ENCODE assay signal across 15 cellular contexts in genomic region chr19:42239544-42240220, GRCh38. TPM values are rescaled to one million over a fixed set of nuclear protein-coding genes. Genes with fewer than 3 reads are reported as not detected.
DNase-seq lines count a peak whose midpoint lies in the region; ATAC-seq, FAIRE-seq and TF ChIP-seq lines count a peak whose summit lies in the region.
"Had no signal": no experiment of that assay in that cellular context is flagged by ENCODE, and none has a peak within 500 bp of the region (broad histone marks: within the 10 kb centered on the region; RNA-seq: fewer than 3 reads in every experiment).

No MANE protein-coding gene starts in this region.

- H3K9me3 ChIP-seq in A549 (no peaks in the 10 kb centered on the region), adrenal gland (replicated peaks in 1 of 3) (no peaks in the 10 kb centered on the region)
- no peaks in the 10 kb centered on the region for H3K9me3 ChIP-seq in CD4-positive, alpha-beta memory T cell (ENCODE audit: control insufficient read depth in 1 of 2, low read length in 2 of 2)
- no peaks in the 10 kb centered on the region for H3K9me3 ChIP-seq in naive thymus-derived CD4-positive, alpha-beta T cell (ENCODE audit: control insufficient read depth in 2 of 3, low read length in 3 of 3)
- H3K9me3 ChIP-seq: ovary had no signal

- no peak overlapping the region for H3K4me3 ChIP-seq in A549
- H3K4me3 ChIP-seq in CD4-positive, alpha-beta memory T cell (ENCODE audit: low read length in 2 of 2), result no peak overlapping the region
- H3K4me3 ChIP-seq in naive thymus-derived CD4-positive, alpha-beta T cell (ENCODE audit: low read length), result no peak overlapping the region
- H3K4me3 ChIP-seq in adrenal gland, result no peak overlapping the region
- H3K4me3 ChIP-seq: hepatocyte, ovary had no signal

- no peak for TF ChIP-seq POLR2A in A549 (IDR thresholded peaks at IDR 0.05; ENCODE audit: low read length)
- TF ChIP-seq POLR2A in adrenal gland (IDR thresholded peaks at IDR 0.05), result no peak

- ATAC-seq in A549, result no peak
- ATAC-seq in activated CD8-positive, alpha-beta T cell treated with anti-CD3 and anti-CD28 coated beads, Interleukin-2, amount 10 ng/mL, durations not matched to agents 7 days and 5 days, result no peak
- no peak for ATAC-seq in naive thymus-derived CD4-positive, alpha-beta T cell
- ATAC-seq in HG02885 (IDR thresholded peaks at IDR 0.05; ENCODE audit: poor library complexity, unreplicated experiment), result no peak

- WGBS in A549 (ENCODE audit: missing lambda C conversion rate), result 94% methylated on average over 10 of the region's 10 CpGs
- 83 to 96% (median 87%) methylated on average over 6 to 10 of the region's 10 CpGs for WGBS in adrenal gland, 4 donors

- POLR2A ChIA-PET in A549 (lab: Yijun Ruan, JAX), result interaction anchor here (1.4 kb wide), 1 partner anchor 13 kb away, joined by 3 read pairs; no protein-coding TSS in a partner anchor
- POLR2A ChIA-PET in CD4-positive, alpha-beta memory T cell (lab: Charles Lee; ENCODE audit: partially characterized antibody), result interaction anchor here (0.7 to 9.0 kb wide), 7 partner anchors 10 to 63 kb away, joined by 3 to 101 read pairs (median 4); partner anchors contain the start of genes DEDD2 and ZNF526
- POLR2A ChIA-PET in activated CD8-positive, alpha-beta T cell treated with anti-CD3 and anti-CD28 coated beads, Interleukin-2, amount 10 ng/mL, durations not matched to agents 7 days and 5 days (lab: Charles Lee), result interaction anchor here (1.0 to 2.1 kb wide), 2 partner anchors 12 to 19 kb away, joined by 3 to 6 read pairs; partner anchors contain the start of gene ZNF526
- POLR2A ChIA-PET in naive thymus-derived CD4-positive, alpha-beta T cell (lab: Charles Lee), result interaction anchor here (0.5 to 8.2 kb wide), 4 partner anchors 15 to 378 kb away, joined by 3 to 84 read pairs (median 4); partner anchors contain the start of genes DEDD2 and ZNF526

- H3K27me3 ChIP-seq in CD4-positive, alpha-beta memory T cell (ENCODE audit: insufficient read depth, low read length), result no peaks in the 10 kb centered on the region
- H3K27me3 ChIP-seq in naive thymus-derived CD4-positive, alpha-beta T cell (ENCODE audit: control insufficient read depth in 2 of 2, insufficient read depth in 2 of 2, low read length in 2 of 2), result no peaks in the 10 kb centered on the region
- no peaks in the 10 kb centered on the region for H3K27me3 ChIP-seq in adrenal gland
- H3K27me3 ChIP-seq: dorsolateral prefrontal cortex, hepatocyte, ovary had no signal

- intact Hi-C loops in CD4-positive, alpha-beta memory T cell (cut with micrococcal nuclease), result loop anchor here (5.0 kb wide), 1 partner anchor 183 kb away; no protein-coding TSS in a partner anchor
- intact Hi-C loops in naive thymus-derived CD4-positive, alpha-beta T cell (cut with micrococcal nuclease), result loop anchor here (5.0 to 10.0 kb wide), 3 partner anchors 183 to 1797 kb away; partner anchors contain the start of genes SERTAD3 (in 2 of the 2) and ARHGEF1 (in 1 of the 2)
- intact Hi-C loops in adrenal gland (cut with DNase I), result loop anchor here in 1 of 2 donors (10.0 kb wide), 1 partner anchor 105 kb away; the partner anchor contains the start of gene POU2F2

- H3K9me3 Mint-ChIP-seq in CD4-positive, alpha-beta memory T cell, result peaks cover 0 to 2% (median 0%) of the 10 kb centered on the region in 8 donors
- no peaks in the 10 kb centered on the region for H3K9me3 Mint-ChIP-seq in activated CD8-positive, alpha-beta T cell treated with anti-CD3 and anti-CD28 coated beads, Interleukin-2, amount 10 ng/mL, durations not matched to agents 7 days and 5 days (ENCODE audit: insufficient read depth)
- H3K9me3 Mint-ChIP-seq in naive thymus-derived CD4-positive, alpha-beta T cell, result no peaks in the 10 kb centered on the region

- CTCF ChIA-PET in A549 (lab: Yijun Ruan, JAX), result interaction anchor here (0.6 to 21.7 kb wide), 13 partner anchors 8 to 161 kb away, joined by 3 to 616 read pairs (median 5); partner anchors contain the start of genes PAFAH1B3, POU2F2, PRR19 and ZNF526
- CTCF ChIA-PET in CD4-positive, alpha-beta memory T cell (lab: Charles Lee; ENCODE audit: partially characterized antibody), result interaction anchor here (1.1 to 2.8 kb wide), 5 partner anchors 39 to 107 kb away, joined by 3 to 10 read pairs (median 3); no protein-coding TSS in a partner anchor
- CTCF ChIA-PET in activated CD8-positive, alpha-beta T cell treated with anti-CD3 and anti-CD28 coated beads, Interleukin-2, amount 10 ng/mL, durations not matched to agents 7 days and 5 days (lab: Charles Lee), result interaction anchor here (0.6 to 6.6 kb wide), 5 partner anchors 9 to 131 kb away, joined by 3 to 30 read pairs (median 6); partner anchors contain the start of genes POU2F2 and ZNF526
- CTCF ChIA-PET in naive thymus-derived CD4-positive, alpha-beta T cell (lab: Charles Lee), result interaction anchor here (1.4 to 2.1 kb wide), 3 partner anchors 20 to 131 kb away, joined by 3 to 7 read pairs (median 3); no protein-coding TSS in a partner anchor

- no peak for TF ChIP-seq RAD21 in A549 (conservative IDR thresholded peaks at IDR 0.05 in 1 of 2, IDR thresholded peaks at IDR 0.05 in 1 of 2)

- H3K4me3 Mint-ChIP-seq in CD4-positive, alpha-beta memory T cell, result peak overlapping the region in 2 of 8 donors; percentile 61 to 72
- no peak overlapping the region for H3K4me3 Mint-ChIP-seq in activated CD8-positive, alpha-beta T cell treated with anti-CD3 and anti-CD28 coated beads, Interleukin-2, amount 10 ng/mL, durations not matched to agents 7 days and 5 days
- peak overlapping the region in 5 of 10 donors; percentile 3 to 72 (median 38) for H3K4me3 Mint-ChIP-seq in naive thymus-derived CD4-positive, alpha-beta T cell

- no peak overlapping the region for H3K27ac ChIP-seq in A549
- H3K27ac ChIP-seq in CD4-positive, alpha-beta memory T cell (ENCODE audit: low read depth, low read length), result peak overlapping the region; percentile 23
- H3K27ac ChIP-seq in naive thymus-derived CD4-positive, alpha-beta T cell (ENCODE audit: low read depth, low read length), result peak overlapping the region; percentile 2
- no peak overlapping the region for H3K27ac ChIP-seq in adrenal gland
- H3K27ac ChIP-seq: dorsolateral prefrontal cortex, hepatocyte, ovary had no signal

- no peak overlapping the region for H3K4me2 ChIP-seq in A549
- H3K4me2 ChIP-seq: hepatocyte had no signal

- DNase-seq in A549 (ENCODE audit: low read depth in 1 of 2, low spot score in 1 of 2) (no peak), cortex of kidney (lab: John Stamatoyannopoulos, UW) (no peak), adrenal gland (no peak), NCI-H2081 (lab: John Stamatoyannopoulos, UW) (no peak)
- no peak for DNase-seq in CD4-positive, alpha-beta memory T cell
- DNase-seq in activated CD8-positive, alpha-beta T cell treated with anti-CD3 and anti-CD28 coated beads, Interleukin-2, amount 10 ng/mL, durations not matched to agents 7 days and 5 days, result no peak
- no peak for DNase-seq in naive thymus-derived CD4-positive, alpha-beta T cell
- DNase-seq: DMS79, dorsolateral prefrontal cortex, kidney glomerular epithelial cell, NCI-H446, ovary, SHP77 treated with DMSO at 0.1 percent for 48 hours had no signal

- TF ChIP-seq EP300 in A549 (IDR thresholded peaks at IDR 0.05), result no peak

- H3K27me3 Mint-ChIP-seq in CD4-positive, alpha-beta memory T cell, result no peaks in the 10 kb centered on the region
- no peaks in the 10 kb centered on the region for H3K27me3 Mint-ChIP-seq in activated CD8-positive, alpha-beta T cell treated with anti-CD3 and anti-CD28 coated beads, Interleukin-2, amount 10 ng/mL, durations not matched to agents 7 days and 5 days (ENCODE audit: low read depth)
- H3K27me3 Mint-ChIP-seq in naive thymus-derived CD4-positive, alpha-beta T cell, result no peaks in the 10 kb centered on the region

- H3K36me3 Mint-ChIP-seq in CD4-positive, alpha-beta memory T cell, result peaks cover 9 to 43% of the 10 kb centered on the region in 2 donors
- H3K36me3 Mint-ChIP-seq in activated CD8-positive, alpha-beta T cell treated with anti-CD3 and anti-CD28 coated beads, Interleukin-2, amount 10 ng/mL, durations not matched to agents 7 days and 5 days (ENCODE audit: low read depth), result peaks cover 40% of the 10 kb centered on the region
- H3K36me3 Mint-ChIP-seq in naive thymus-derived CD4-positive, alpha-beta T cell, result peaks cover 0 to 23% (median 5%) of the 10 kb centered on the region in 5 donors

- peak overlapping the region; percentile 10 to 97 (median 83) for H3K27ac Mint-ChIP-seq in CD4-positive, alpha-beta memory T cell
- peak overlapping the region; percentile 27 for H3K27ac Mint-ChIP-seq in activated CD8-positive, alpha-beta T cell treated with anti-CD3 and anti-CD28 coated beads, Interleukin-2, amount 10 ng/mL, durations not matched to agents 7 days and 5 days
- peak overlapping the region in 7 of 9 donors; percentile 36 to 83 (median 72) for H3K27ac Mint-ChIP-seq in naive thymus-derived CD4-positive, alpha-beta T cell

- peaks cover 21 to 57% (median 41%) of the 10 kb centered on the region in 4 donors for H3K4me1 Mint-ChIP-seq in CD4-positive, alpha-beta memory T cell
- peaks cover 39% of the 10 kb centered on the region for H3K4me1 Mint-ChIP-seq in activated CD8-positive, alpha-beta T cell treated with anti-CD3 and anti-CD28 coated beads, Interleukin-2, amount 10 ng/mL, durations not matched to agents 7 days and 5 days (ENCODE audit: low read depth)
- peaks cover 37 to 62% (median 48%) of the 10 kb centered on the region in 7 donors for H3K4me1 Mint-ChIP-seq in naive thymus-derived CD4-positive, alpha-beta T cell

- H3K4me1 ChIP-seq in A549, result peaks cover 12% of the 10 kb centered on the region
- peaks cover 41% of the 10 kb centered on the region for H3K4me1 ChIP-seq in CD4-positive, alpha-beta memory T cell (ENCODE audit: insufficient read depth, low read length)
- peaks cover 24 to 38% of the 10 kb centered on the region in 2 donors for H3K4me1 ChIP-seq in naive thymus-derived CD4-positive, alpha-beta T cell (ENCODE audit: control insufficient read depth in 2 of 2, insufficient read depth in 2 of 2, low read length in 2 of 2)
- peaks cover 17 to 23% of the 10 kb centered on the region in 2 donors for H3K4me1 ChIP-seq in adrenal gland (replicated peaks in 1 of 2)

- peaks cover 36% of the 10 kb centered on the region for H3K36me3 ChIP-seq in CD4-positive, alpha-beta memory T cell (ENCODE audit: insufficient read depth, low read length)
- H3K36me3 ChIP-seq in naive thymus-derived CD4-positive, alpha-beta T cell (ENCODE audit: control insufficient read depth in 2 of 3, insufficient read depth in 3 of 3, low read length in 3 of 3), result peaks cover 6 to 41% (median 16%) of the 10 kb centered on the region in 3 experiments
- peaks cover 0 to 24% of the 10 kb centered on the region in 2 donors for H3K36me3 ChIP-seq in adrenal gland (replicated peaks in 1 of 2)
- H3K36me3 ChIP-seq: ovary had no signal

- TF ChIP-seq CTCF in A549 (IDR thresholded peaks at IDR 0.05) (no peak), adrenal gland (IDR thresholded peaks at IDR 0.05) (no peak)

- no peak for FAIRE-seq in A549 (lab: Jason Lieb, UNC)

RNA-seq across cellular contexts. Expression of gene GSK3A, which starts 2.7 kb away (rescaled TPM):
- polyA plus RNA-seq in A549 (2011; rRNA removed), result 55.2 and 79.7 TPM in 2 replicates
- 82.6 and 118 TPM in 2 replicates for polyA plus RNA-seq in A549 (2012; cell fraction: cytosol; rRNA removed)
- 80.7 and 99.8 TPM in 2 replicates for polyA plus RNA-seq in A549 (2012; cell fraction: nucleus; rRNA removed)
- 81.0 to 85.1 TPM (median 84.0 TPM) in 3 replicates for polyA plus RNA-seq in A549 (2017; fragmentation: RNase III; extraction: RNeasy Plus Mini Kit Qiagen cat#74134 plus additional on column Dnase treatment)
- 69.2 and 87.0 TPM in 2 replicates for polyA minus RNA-seq in A549 (2011; rRNA and poly(A)+ RNA removed)
- 10 to 100 TPM; 36.4 to 38.9 TPM for total RNA-seq in CD4-positive, alpha-beta memory T cell
- polyA plus RNA-seq in CD4-positive, alpha-beta memory T cell, result 10 to 100 TPM; 10.0 to 23.6 TPM
- total RNA-seq in activated CD8-positive, alpha-beta T cell treated with anti-CD3 and anti-CD28 coated beads, Interleukin-2, amount 10 ng/mL, durations not matched to agents 7 days and 5 days, result 10 to 100 TPM; 48.2 to 49.0 TPM
- 10 to 100 TPM; 19.6 to 52.0 (median 33.0) TPM for total RNA-seq in naive thymus-derived CD4-positive, alpha-beta T cell
- 10 to 100 TPM; 11.4 to 19.6 TPM for polyA plus RNA-seq in naive thymus-derived CD4-positive, alpha-beta T cell
- total RNA-seq in adrenal gland, result 10 to 100 TPM; 19.5 to 61.9 (median 45.1) TPM
- 10 to 100 TPM; 51.0 to 94.9 (median 65.5) TPM for polyA plus RNA-seq in adrenal gland

RNA-seq across cellular contexts. Expression of gene ERF, which starts 15.2 kb away (rescaled TPM):
- polyA plus RNA-seq in A549 (2011; rRNA removed), result 71.9 and 103 TPM in 2 replicates
- polyA plus RNA-seq in A549 (2012; cell fraction: cytosol; rRNA removed), result 115 and 150 TPM in 2 replicates
- polyA plus RNA-seq in A549 (2012; cell fraction: nucleus; rRNA removed), result 307 and 352 TPM in 2 replicates
- 107 to 123 TPM (median 120 TPM) in 3 replicates for polyA plus RNA-seq in A549 (2017; fragmentation: RNase III; extraction: RNeasy Plus Mini Kit Qiagen cat#74134 plus additional on column Dnase treatment)
- 113 and 120 TPM in 2 replicates for polyA minus RNA-seq in A549 (2011; rRNA and poly(A)+ RNA removed)
- 10 to 100 TPM; 38.5 to 39.9 TPM for total RNA-seq in CD4-positive, alpha-beta memory T cell
- 1 to 10 TPM; 2.7 to 3.7 TPM for polyA plus RNA-seq in CD4-positive, alpha-beta memory T cell
- total RNA-seq in activated CD8-positive, alpha-beta T cell treated with anti-CD3 and anti-CD28 coated beads, Interleukin-2, amount 10 ng/mL, durations not matched to agents 7 days and 5 days, result 10 to 100 TPM; 49.9 to 54.5 TPM
- total RNA-seq in naive thymus-derived CD4-positive, alpha-beta T cell, result 100 to 1,000 TPM in 1 of 5 experiments, 10 to 100 TPM in 4; 42.5 to 105 (median 51.8) TPM
- polyA plus RNA-seq in naive thymus-derived CD4-positive, alpha-beta T cell, result 10 to 100 TPM in 1 of 2 donors, 1 to 10 TPM in 1; 2.8 to 10.8 TPM
- total RNA-seq in adrenal gland, result 10 to 100 TPM; 27.0 to 71.2 (median 55.1) TPM
- polyA plus RNA-seq in adrenal gland, result 100 to 1,000 TPM in 1 of 3 donors, 10 to 100 TPM in 2; 14.3 to 147 (median 44.1) TPM

RNA-seq across cellular contexts. Expression of gene ZNF526, which starts 19.6 kb away (rescaled TPM):
- 7.1 and 8.7 TPM in 2 replicates for polyA plus RNA-seq in A549 (2011; rRNA removed)
- polyA plus RNA-seq in A549 (2012; cell fraction: cytosol; rRNA removed), result 5.9 and 8.4 TPM in 2 replicates
- polyA plus RNA-seq in A549 (2012; cell fraction: nucleus; rRNA removed), result 9.9 and 14.4 TPM in 2 replicates
- 12.2 to 12.9 TPM (median 12.6 TPM) in 3 replicates for polyA plus RNA-seq in A549 (2017; fragmentation: RNase III; extraction: RNeasy Plus Mini Kit Qiagen cat#74134 plus additional on column Dnase treatment)
- polyA minus RNA-seq in A549 (2011; rRNA and poly(A)+ RNA removed), result 22.7 and 24.7 TPM in 2 replicates
- 10 to 100 TPM; 26.7 to 28.8 TPM for total RNA-seq in CD4-positive, alpha-beta memory T cell
- polyA plus RNA-seq in CD4-positive, alpha-beta memory T cell, result 10 to 100 TPM in 1 of 2 donors, 1 to 10 TPM in 1; 2.3 to 10.2 TPM
- 10 to 100 TPM; 19.5 to 21.5 TPM for total RNA-seq in activated CD8-positive, alpha-beta T cell treated with anti-CD3 and anti-CD28 coated beads, Interleukin-2, amount 10 ng/mL, durations not matched to agents 7 days and 5 days
- total RNA-seq in naive thymus-derived CD4-positive, alpha-beta T cell, result 10 to 100 TPM in 4 of 5 experiments, 1 to 10 TPM in 1; 8.6 to 25.2 (median 22.7) TPM
- 10 to 100 TPM in 1 of 2 donors, 1 to 10 TPM in 1; 4.0 to 11.8 TPM for polyA plus RNA-seq in naive thymus-derived CD4-positive, alpha-beta T cell
- 10 to 100 TPM in 2 of 8 donors, 1 to 10 TPM in 6; 4.2 to 12.5 (median 9.0) TPM for total RNA-seq in adrenal gland
- 1 to 10 TPM; 2.0 to 5.1 (median 2.9) TPM for polyA plus RNA-seq in adrenal gland

RNA-seq across cellular contexts. Expression of gene DEDD2, which starts 22.2 kb away (rescaled TPM):
- polyA plus RNA-seq in A549 (2011; rRNA removed), result 30.8 and 37.9 TPM in 2 replicates
- polyA plus RNA-seq in A549 (2012; cell fraction: cytosol; rRNA removed), result 72.8 and 91.8 TPM in 2 replicates
- polyA plus RNA-seq in A549 (2012; cell fraction: nucleus; rRNA removed), result 65.3 and 65.8 TPM in 2 replicates
- polyA plus RNA-seq in A549 (2017; fragmentation: RNase III; extraction: RNeasy Plus Mini Kit Qiagen cat#74134 plus additional on column Dnase treatment), result 39.7 to 54.1 TPM (median 43.2 TPM) in 3 replicates
- polyA minus RNA-seq in A549 (2011; rRNA and poly(A)+ RNA removed), result 29.4 and 37.6 TPM in 2 replicates
- total RNA-seq in CD4-positive, alpha-beta memory T cell, result 10 to 100 TPM; 68.4 to 71.5 TPM
- polyA plus RNA-seq in CD4-positive, alpha-beta memory T cell, result 100 to 1,000 TPM; 141 to 162 TPM
- total RNA-seq in activated CD8-positive, alpha-beta T cell treated with anti-CD3 and anti-CD28 coated beads, Interleukin-2, amount 10 ng/mL, durations not matched to agents 7 days and 5 days, result 10 to 100 TPM; 31.8 to 36.0 TPM
- total RNA-seq in naive thymus-derived CD4-positive, alpha-beta T cell, result 100 to 1,000 TPM in 1 of 5 experiments, 10 to 100 TPM in 4; 47.9 to 104 (median 65.8) TPM
- polyA plus RNA-seq in naive thymus-derived CD4-positive, alpha-beta T cell, result 100 to 1,000 TPM; 132 to 208 TPM
- total RNA-seq in adrenal gland, result 10 to 100 TPM; 27.1 to 54.8 (median 33.5) TPM
- 10 to 100 TPM; 26.0 to 39.9 (median 26.2) TPM for polyA plus RNA-seq in adrenal gland

RNA-seq across cellular contexts. Expression of gene CIC, which starts 29.4 kb away (rescaled TPM):
- 7.2 and 7.7 TPM in 2 replicates for polyA plus RNA-seq in A549 (2011; rRNA removed)
- polyA plus RNA-seq in A549 (2012; cell fraction: cytosol; rRNA removed), result 26.8 and 35.8 TPM in 2 replicates
- 69.9 and 100.0 TPM in 2 replicates for polyA plus RNA-seq in A549 (2012; cell fraction: nucleus; rRNA removed)
- polyA plus RNA-seq in A549 (2017; fragmentation: RNase III; extraction: RNeasy Plus Mini Kit Qiagen cat#74134 plus additional on column Dnase treatment), result 46.8 to 56.4 TPM (median 53.1 TPM) in 3 replicates
- 7.0 and 11.0 TPM in 2 replicates for polyA minus RNA-seq in A549 (2011; rRNA and poly(A)+ RNA removed)
- 10 to 100 TPM; 81.6 to 82.6 TPM for total RNA-seq in CD4-positive, alpha-beta memory T cell
- polyA plus RNA-seq in CD4-positive, alpha-beta memory T cell, result 1 to 10 TPM in 1 of 2 donors, not detected in 1; 3.5 TPM
- 10 to 100 TPM; 73.1 to 83.8 TPM for total RNA-seq in activated CD8-positive, alpha-beta T cell treated with anti-CD3 and anti-CD28 coated beads, Interleukin-2, amount 10 ng/mL, durations not matched to agents 7 days and 5 days
- total RNA-seq in naive thymus-derived CD4-positive, alpha-beta T cell, result 100 to 1,000 TPM in 3 of 5 experiments, 10 to 100 TPM in 2; 90.4 to 134 (median 102) TPM
- 1 to 10 TPM; 1.5 to 2.6 TPM for polyA plus RNA-seq in naive thymus-derived CD4-positive, alpha-beta T cell
- 100 to 1,000 TPM in 1 of 8 donors, 10 to 100 TPM in 7; 48.7 to 119 (median 72.7) TPM for total RNA-seq in adrenal gland
- polyA plus RNA-seq in adrenal gland, result 100 to 1,000 TPM in 1 of 3 donors, 10 to 100 TPM in 2; 13.3 to 171 (median 61.7) TPM

Comparison
In these comparisons a context has a peak if more than half of its experiments do, and no peak if none do; other contexts are left out.
1. H3K27ac ChIP-seq: peak in CD4-positive, alpha-beta memory T cell (single experiment) and naive thymus-derived CD4-positive, alpha-beta T cell (single experiment); none in A549 (0 of 2) and adrenal gland (0 of 5).
2. H3K27ac Mint-ChIP-seq: peak in every context shown above with its lines; median percentile 83 in CD4-positive, alpha-beta memory T cell; 72 in naive thymus-derived CD4-positive, alpha-beta T cell; 27 in activated CD8-positive, alpha-beta T cell treated with anti-CD3 and anti-CD28 coated beads, Interleukin-2, amount 10 ng/mL, durations not matched to agents 7 days and 5 days.